Comparison of ENCODE assay signal across 11 cellular contexts in the genomic region with DNA sequence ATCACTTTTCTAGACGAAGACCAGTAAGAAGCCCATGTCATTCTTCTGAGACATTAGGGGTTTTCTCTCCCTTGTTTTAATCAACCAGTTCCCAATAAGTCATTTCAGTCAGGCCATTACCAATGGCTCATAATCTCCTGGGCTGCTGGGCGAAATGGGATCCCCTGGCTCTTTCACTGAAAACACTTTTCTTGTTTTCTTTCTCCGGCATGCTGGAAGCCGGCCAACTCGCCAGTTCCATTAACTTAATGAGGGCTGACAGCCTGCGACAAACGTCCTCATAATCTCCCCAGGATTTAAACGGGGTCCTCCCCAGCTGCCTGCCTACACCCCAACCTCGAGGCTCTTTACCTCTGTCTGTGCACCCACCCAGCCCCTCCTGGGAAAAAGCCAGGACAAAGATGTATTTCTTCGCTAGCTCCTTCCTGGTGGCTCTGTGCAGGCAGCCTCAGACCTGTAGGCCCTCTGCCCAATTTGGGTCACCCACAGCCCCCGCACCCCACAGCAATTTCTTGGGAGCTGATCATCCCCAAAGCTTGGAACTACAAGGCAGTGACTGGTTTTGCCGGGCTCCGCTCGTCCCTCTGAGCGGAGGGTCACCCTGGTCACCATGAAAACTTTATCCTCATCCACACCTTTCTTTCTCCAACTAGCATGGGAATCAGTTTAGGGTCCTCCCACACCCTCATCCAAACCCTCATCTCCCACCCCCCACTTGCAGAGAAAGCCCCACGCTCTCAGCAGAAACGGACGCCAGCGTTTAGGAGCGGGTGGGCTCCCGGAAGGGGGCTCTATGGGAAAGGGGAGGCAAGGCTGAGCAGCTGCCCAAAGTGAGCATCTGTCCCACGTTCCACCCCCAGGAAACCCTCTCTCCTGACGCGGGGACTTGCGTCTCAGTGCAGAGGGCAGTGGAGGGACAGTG. TPM values are rescaled to one million over a fixed set of nuclear protein-coding genes. Genes with fewer than 3 reads are reported as not detected.
DNase-seq lines count a peak whose midpoint lies in the region; FAIRE-seq and TF ChIP-seq lines count a peak whose summit lies in the region.
"Had no signal": no experiment of that assay in that cellular context is flagged by ENCODE, and none has a peak within 500 bp of the region (broad histone marks: within the 10 kb centered on the region; RNA-seq: fewer than 3 reads in every experiment).

No MANE protein-coding gene starts in this region.

- POLR2A ChIA-PET in HEK293T (lab: Yijun Ruan, JAX): no interaction called here

- H3K9ac ChIP-seq in parathyroid adenoma: no peak overlapping the region

- H3K27me3 ChIP-seq in parathyroid adenoma (ENCODE audit: control insufficient read depth, insufficient read depth, low read length): no peaks in the 10 kb centered on the region
- H3K27me3 ChIP-seq: adrenal gland had no signal

- H3K79me2 ChIP-seq in parathyroid adenoma: no peaks in the 10 kb centered on the region

- no peaks in the 10 kb centered on the region for H3K9me3 ChIP-seq in parathyroid adenoma (ENCODE audit: control insufficient read depth, low read length)
- H3K9me3 ChIP-seq: adrenal gland had no signal

- no peak for FAIRE-seq in D721Med (lab: Jason Lieb, UNC)
- no peak for FAIRE-seq in H54 (lab: Jason Lieb, UNC)
- FAIRE-seq: GM19239 had no signal

- H3K4me1 ChIP-seq in parathyroid adenoma: peaks cover 10% of the 10 kb centered on the region

- peak overlapping the region; percentile 38 for H2AFZ ChIP-seq in parathyroid adenoma

- peak; percentile 53 for DNase-seq in HEK293T (ENCODE audit: extremely low spot score)
- peak; percentile 2 for DNase-seq in NCI-H2107 treated with DMSO at 0.1 percent for 48 hours (lab: John Stamatoyannopoulos, UW; ENCODE audit: unreplicated experiment)
- peak; percentile 15 for DNase-seq in cerebellum (ENCODE audit: low spot score)
- DNase-seq in D721Med (ENCODE audit: insufficient read length, low spot score): no peak
- DNase-seq in activated CD4-positive, CD25-positive, alpha-beta regulatory T cell (lab: John Stamatoyannopoulos, UW): no peak
- DNase-seq in H54 (ENCODE audit: insufficient read length, low spot score): no peak
- DNase-seq: OCI-M1; stimulated activated CD8-positive, alpha-beta memory T cell treated with anti-CD3 and anti-CD28 coated beads, Interleukin-4, amount 100 ng/mL, for 48 hours had no signal

- H3K4me2 ChIP-seq in parathyroid adenoma (ENCODE audit: low read length): no peak overlapping the region

- H3K4me3 ChIP-seq in parathyroid adenoma (ENCODE audit: low read depth, low read length): no peak overlapping the region
- H3K4me3 ChIP-seq: adrenal gland had no signal

- no peaks in the 10 kb centered on the region for H3K36me3 ChIP-seq in parathyroid adenoma (ENCODE audit: control insufficient read depth, insufficient read depth, low read length)
- H3K36me3 ChIP-seq: adrenal gland had no signal

- no peak overlapping the region for H3K27ac ChIP-seq in parathyroid adenoma
- H3K27ac ChIP-seq: adrenal gland had no signal

- CTCF ChIA-PET in HEK293T (lab: Yijun Ruan, JAX): no interaction called here

- no peak for TF ChIP-seq POLR2A in H54 (IDR thresholded peaks at IDR 0.05; ENCODE audit: low read depth, low read length)

- TF ChIP-seq CTCF in parathyroid adenoma (IDR thresholded peaks at IDR 0.05) (no peak), D721Med (IDR thresholded peaks at IDR 0.05; ENCODE audit: insufficient read depth, missing control alignments) (no peak)

TF ChIP-seq in HEK293T, 16 proteins besides CTCF, POLR2A, EP300 and RAD21:
- no peak for TF ChIP-seq NFRKB (IDR thresholded peaks at IDR 0.05)
- TF ChIP-seq, protein P1, sequence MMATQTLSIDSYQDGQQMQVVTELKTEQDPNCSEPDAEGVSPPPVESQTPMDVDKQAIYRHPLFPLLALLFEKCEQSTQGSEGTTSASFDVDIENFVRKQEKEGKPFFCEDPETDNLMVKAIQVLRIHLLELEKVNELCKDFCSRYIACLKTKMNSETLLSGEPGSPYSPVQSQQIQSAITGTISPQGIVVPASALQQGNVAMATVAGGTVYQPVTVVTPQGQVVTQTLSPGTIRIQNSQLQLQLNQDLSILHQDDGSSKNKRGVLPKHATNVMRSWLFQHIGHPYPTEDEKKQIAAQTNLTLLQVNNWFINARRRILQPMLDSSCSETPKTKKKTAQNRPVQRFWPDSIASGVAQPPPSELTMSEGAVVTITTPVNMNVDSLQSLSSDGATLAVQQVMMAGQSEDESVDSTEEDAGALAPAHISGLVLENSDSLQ (IDR thresholded peaks at IDR 0.05): peak; percentile 67

RNA-seq across cellular contexts. Expression of a gene that starts 51.1 kb away (rescaled TPM):
- 12.0 TPM for total RNA-seq in cerebellum

Comparison
In these comparisons a context has a peak if more than half of its experiments do, and no peak if none do; other contexts are left out.
1. DNase-seq: peak in HEK293T (single experiment), NCI-H2107 treated with DMSO at 0.1 percent for 48 hours (single experiment) and cerebellum (single experiment); none in D721Med (single experiment), activated CD4-positive, CD25-positive, alpha-beta regulatory T cell (0 of 4) and H54 (single experiment).